ENCODE assay signal across 8 cellular contexts in the genomic region with DNA sequence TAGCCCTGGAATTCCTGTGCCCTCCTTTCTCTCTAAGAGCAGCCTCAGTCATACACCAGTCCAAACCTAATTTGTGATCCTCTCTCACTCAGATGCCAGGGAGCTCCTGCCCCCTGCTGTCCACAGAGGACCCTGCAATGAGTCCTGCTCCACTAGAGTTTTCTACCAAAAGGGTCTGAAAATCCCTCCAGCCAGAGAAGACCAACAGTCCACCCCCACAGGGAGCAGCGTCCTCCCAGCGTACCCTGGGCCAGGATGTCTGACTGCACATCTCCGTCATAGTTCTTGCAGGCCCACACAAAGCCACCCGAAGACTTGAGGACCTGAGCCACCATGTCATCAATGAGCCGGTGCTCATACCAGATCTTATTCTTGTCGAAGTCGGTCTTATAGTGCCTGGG. TPM values are rescaled to one million over a fixed set of nuclear protein-coding genes. Genes with fewer than 3 reads are reported as not detected.
A peak's percentile ranks its signal among the peaks of the same experiment; 100 is the strongest.
DNase-seq lines count a peak whose midpoint lies in the region; ATAC-seq and TF ChIP-seq lines count a peak whose summit lies in the region.

No MANE protein-coding gene starts in this region.

- no peak overlapping the region for H3K4me3 Mint-ChIP-seq in activated CD4-positive, alpha-beta memory T cell treated with anti-CD3 and anti-CD28 coated beads for 36 hours

- intact Hi-C loops in activated CD4-positive, alpha-beta memory T cell treated with anti-CD3 and anti-CD28 coated beads for 36 hours (cut with micrococcal nuclease): loop anchor here (2.0 to 5.0 kb wide), 2 partner anchors 48 to 345 kb away; no protein-coding TSS in a partner anchor
- intact Hi-C loops in psoas muscle (cut with DNase I): loop anchor here in 1 of 2 donors (5.0 kb wide), 1 partner anchor 190 kb away; no protein-coding TSS in a partner anchor

- H3K27me3 ChIP-seq in fibroblast of lung (ENCODE audit: control insufficient read depth, insufficient read depth, low read length) (no peaks in the 10 kb centered on the region), psoas muscle (ENCODE audit: insufficient read depth in 3 of 3, low read length in 2 of 3) (no peaks in the 10 kb centered on the region)

- POLR2A ChIA-PET in activated CD4-positive, alpha-beta memory T cell treated with anti-CD3 and anti-CD28 coated beads for 36 hours (lab: Charles Lee): interaction anchor here (1.3 kb wide), 1 partner anchor 196 kb away, joined by 4 read pairs; no protein-coding TSS in a partner anchor

- H3K36me3 Mint-ChIP-seq in activated CD4-positive, alpha-beta memory T cell treated with anti-CD3 and anti-CD28 coated beads for 36 hours: peaks cover 33% of the 10 kb centered on the region

- DNase-seq in activated gamma-delta T cell treated with Interleukin-2 at 50 U/mL for 16 hours: peak; percentile 39
- no peak for DNase-seq in activated gamma-delta T cell (lab: John Stamatoyannopoulos, UW)
- peak; percentile 51 for DNase-seq in MV-4-11 (lab: John Stamatoyannopoulos, UW)
- peak; percentile 73 for DNase-seq in activated CD4-positive, alpha-beta memory T cell treated with anti-CD3 and anti-CD28 coated beads for 36 hours
- DNase-seq in fibroblast of lung (ENCODE audit: low read depth in 2 of 2): peak in 1 of 2 donors; percentile 41
- DNase-seq in psoas muscle: peak in 1 of 2 donors; percentile 50

- no peak overlapping the region for H3K4me2 ChIP-seq in fibroblast of lung (ENCODE audit: extremely low read depth, insufficient read depth, low read length)

- no peak overlapping the region for H3K27ac ChIP-seq in fibroblast of lung (ENCODE audit: insufficient read depth, low read length)
- H3K27ac ChIP-seq in psoas muscle: peak overlapping the region; percentile 23

- H3K4me1 ChIP-seq in fibroblast of lung (ENCODE audit: control insufficient read depth, extremely low read depth, insufficient read depth, low read length) (no peaks in the 10 kb centered on the region), psoas muscle (peaks cover 2% of the 10 kb centered on the region)

- H2AFZ ChIP-seq in fibroblast of lung (ENCODE audit: low read length): no peak overlapping the region

- H3K4me3 ChIP-seq in fibroblast of lung (replicated peaks in 1 of 4; ENCODE audit: control extremely low read depth in 1 of 4, insufficient read depth in 1 of 4, low read depth in 3 of 4, low read length in 4 of 4) (no peak overlapping the region), psoas muscle (no peak overlapping the region)

- H3K9me3 ChIP-seq in fibroblast of lung (ENCODE audit: control insufficient read depth, insufficient read depth, low read depth, low read length) (no peaks in the 10 kb centered on the region), psoas muscle (no peaks in the 10 kb centered on the region)

- no peaks in the 10 kb centered on the region for H3K9me3 Mint-ChIP-seq in activated CD4-positive, alpha-beta memory T cell treated with anti-CD3 and anti-CD28 coated beads for 36 hours

- 89 to 94% (median 92%) methylated on average over 7 of the region's 7 CpGs for WGBS in psoas muscle, 3 donors

- peak; percentile 52 to 68 for TF ChIP-seq CTCF in fibroblast of lung (conservative IDR thresholded peaks at IDR 0.05 in 1 of 2, IDR thresholded peaks at IDR 0.05 in 1 of 2; ENCODE audit: low read depth in 1 of 2, low read length in 2 of 2)
- TF ChIP-seq CTCF in psoas muscle (IDR thresholded peaks at IDR 0.05): peak; percentile 57

- CTCF ChIA-PET in activated CD4-positive, alpha-beta memory T cell treated with anti-CD3 and anti-CD28 coated beads for 36 hours (lab: Charles Lee): interaction anchor here (0.6 to 4.8 kb wide), 24 partner anchors 9 to 512 kb away, joined by 3 to 31 read pairs (median 4); a partner anchor contains a TSS

- H3K36me3 ChIP-seq in fibroblast of lung (ENCODE audit: control insufficient read depth, insufficient read depth, low read length) (peaks cover 5% of the 10 kb centered on the region), psoas muscle (ENCODE audit: insufficient read depth in 1 of 2, low read depth in 1 of 2) (peaks cover 2 to 97% of the 10 kb centered on the region in 2 donors)

- no peaks in the 10 kb centered on the region for H3K79me2 ChIP-seq in fibroblast of lung (ENCODE audit: control insufficient read depth, insufficient read depth, low read length)

- H3K27ac Mint-ChIP-seq in activated CD4-positive, alpha-beta memory T cell treated with anti-CD3 and anti-CD28 coated beads for 36 hours: peak overlapping the region; percentile 49

- no peaks in the 10 kb centered on the region for H3K27me3 Mint-ChIP-seq in activated CD4-positive, alpha-beta memory T cell treated with anti-CD3 and anti-CD28 coated beads for 36 hours

- ATAC-seq in psoas muscle (peak; percentile 27 to 59 (median 41)), GM21528 (IDR thresholded peaks at IDR 0.05; ENCODE audit: low FRiP score, unreplicated experiment) (no peak), GM18868 (IDR thresholded peaks at IDR 0.05; ENCODE audit: unreplicated experiment) (no peak)

- no peaks in the 10 kb centered on the region for H4K20me1 ChIP-seq in fibroblast of lung (ENCODE audit: control insufficient read depth, extremely low read depth, insufficient read depth, low read length)

- peaks cover 4% of the 10 kb centered on the region for H3K4me1 Mint-ChIP-seq in activated CD4-positive, alpha-beta memory T cell treated with anti-CD3 and anti-CD28 coated beads for 36 hours (ENCODE audit: low read depth)

- no peak overlapping the region for H3K9ac ChIP-seq in fibroblast of lung (ENCODE audit: insufficient read depth, low read length)

RNA-seq across cellular contexts. Expression of a gene that starts 15.4 kb away (rescaled TPM):
- 100 to 1,000 TPM; 170 to 175 TPM for total RNA-seq in activated CD4-positive, alpha-beta memory T cell treated with anti-CD3 and anti-CD28 coated beads for 36 hours
- total RNA-seq in fibroblast of lung: 21.8 and 47.9 TPM in 2 replicates
- polyA plus RNA-seq in fibroblast of lung: 39.9 and 66.0 TPM in 2 replicates
- polyA plus RNA-seq in fibroblast of lung (2012): 55.9 and 86.3 TPM in 2 replicates
- 73.0 and 114 TPM in 2 replicates for polyA minus RNA-seq in fibroblast of lung (ENCODE audit: low replicate concordance)
- 100 to 1,000 TPM; 513 to 926 (median 752) TPM for total RNA-seq in psoas muscle
- polyA plus RNA-seq in psoas muscle: 100 to 1,000 TPM; 365 to 759 (median 405) TPM

Comparison
In these comparisons a context has a peak if more than half of its experiments do, and no peak if none do; other contexts are left out.
1. ATAC-seq: peak in psoas muscle (4 of 4); none in GM21528 (single experiment) and GM18868 (single experiment).